8 cellular contexts compared by ENCODE assay signal in genomic region chr1:107056426-107057196, GRCh38. TPM values are rescaled to one million over a fixed set of nuclear protein-coding genes. Genes with fewer than 3 reads are reported as not detected.
DNase-seq lines count a peak whose midpoint lies in the region; ATAC-seq and TF ChIP-seq lines count a peak whose summit lies in the region.

TSS of gene PRMT6 (plus strand) at chr1:107056674. CDS start at chr1:107056716, 42 bp downstream.

- no peaks in the 10 kb centered on the region for H3K27me3 Mint-ChIP-seq in activated B cell treated with CpG ODN at 0.5 μM for 24 hours

- TF ChIP-seq CTCF in activated B cell treated with CpG ODN at 0.5 μM for 24 hours (IDR thresholded peaks at IDR 0.05), result no peak

- no peaks in the 10 kb centered on the region for H3K9me3 Mint-ChIP-seq in activated B cell treated with CpG ODN at 0.5 μM for 24 hours

- POLR2A ChIA-PET in activated B cell treated with CpG ODN at 0.5 μM for 24 hours (lab: Charles Lee), result interaction anchor here (0.5 to 2.0 kb wide), 10 partner anchors 14 to 1604 kb away, joined by 3 to 14 read pairs (median 4); partner anchors contain the start of gene HENMT1

- peaks cover 28% of the 10 kb centered on the region for H3K36me3 Mint-ChIP-seq in activated B cell treated with CpG ODN at 0.5 μM for 24 hours (ENCODE audit: low read depth)

- H3K4me1 ChIP-seq in ACC112 (ENCODE audit: control insufficient read depth, insufficient read depth, low read length, unreplicated experiment), result peaks cover 8% of the 10 kb centered on the region

- DNase-seq in NCI-H2196 treated with DMSO at 0.1 percent for 48 hours (lab: John Stamatoyannopoulos, UW; ENCODE audit: unreplicated experiment) (peak; percentile 73), activated B cell treated with CpG ODN at 0.5 μM for 24 hours (peak; percentile 75), caudate nucleus (lab: John Stamatoyannopoulos, UW) (peak in 60 of 61 donors; percentile 28 to 85 (median 72)), iris pigment epithelial cell (ENCODE audit: low read depth) (peak; percentile 79)
- peak; percentile 70 to 76 for DNase-seq in stimulated activated CD4-positive, alpha-beta T cell treated with anti-CD3 and anti-CD28 coated beads, Interleukin-12 subunit alpha, Interleukin-12 subunit beta, amount 100 ng/mL, for 24 hours (ENCODE audit: low read depth in 2 of 2)

- no peaks in the 10 kb centered on the region for H3K27me3 ChIP-seq in ACC112 (ENCODE audit: insufficient read depth, low read length)

- ATAC-seq in GM18868 (IDR thresholded peaks at IDR 0.05; ENCODE audit: unreplicated experiment) (peak; percentile 91), HG03108 (IDR thresholded peaks at IDR 0.05; ENCODE audit: unreplicated experiment) (peak; percentile 87), activated B cell treated with CpG ODN at 0.5 μM for 24 hours (ENCODE audit: low read depth) (peak; percentile 94)

- H2AFZ ChIP-seq in ACC112 (ENCODE audit: low read length, unreplicated experiment), result peak within 1 kb of the TSS; percentile 97

- intact Hi-C loops in activated B cell treated with CpG ODN at 0.5 μM for 24 hours (cut with micrococcal nuclease), result loop anchor here (1.0 to 10.0 kb wide), 4 partner anchors 84 to 1182 kb away; no protein-coding TSS in a partner anchor

- H3K36me3 ChIP-seq in ACC112 (ENCODE audit: insufficient read depth, low read length), result 0 out of 2 replicates have a peak, but pooled peaks cover 3% of the 10 kb centered on the region

- CTCF ChIA-PET in activated B cell treated with CpG ODN at 0.5 μM for 24 hours (lab: Charles Lee), result interaction anchor here (1.1 to 1.7 kb wide), 2 partner anchors 10 to 85 kb away, joined by 3 to 5 read pairs; partner anchors contain the start of gene NTNG1

- peak within 1 kb of the TSS; percentile 97 for H3K4me3 ChIP-seq in ACC112 (ENCODE audit: low read depth, low read length)

- peak within 1 kb of the TSS; percentile 94 for H3K4me3 Mint-ChIP-seq in activated B cell treated with CpG ODN at 0.5 μM for 24 hours

- H3K4me1 Mint-ChIP-seq in activated B cell treated with CpG ODN at 0.5 μM for 24 hours, result peaks cover 31% of the 10 kb centered on the region

- H3K79me2 ChIP-seq in ACC112 (ENCODE audit: control insufficient read depth, insufficient read depth, low read length, unreplicated experiment), result peaks cover 9% of the 10 kb centered on the region

- no peak within 1 kb of the TSS for H3K27ac ChIP-seq in ACC112 (ENCODE audit: low read depth, low read length)
- H3K27ac ChIP-seq in caudate nucleus (ENCODE audit: low read depth, low read length), result peak within 1 kb of the TSS; percentile 55

- H3K27ac Mint-ChIP-seq in activated B cell treated with CpG ODN at 0.5 μM for 24 hours, result peak within 1 kb of the TSS; percentile 90

RNA-seq across cellular contexts. Expression of gene PRMT6, which starts in this region (rescaled TPM):
- 19.8 and 22.3 TPM in 2 replicates for total RNA-seq in activated B cell treated with CpG ODN at 0.5 μM for 24 hours
